Comparison of ENCODE assay signal across 9 cellular contexts in genomic region chrX:15673970-15674369, GRCh38. TPM values are rescaled to one million over a fixed set of nuclear protein-coding genes. Genes with fewer than 3 reads are reported as not detected.
DNase-seq lines count a peak whose midpoint lies in the region; ATAC-seq and TF ChIP-seq lines count a peak whose summit lies in the region.
"Had no signal": no experiment of that assay in that cellular context is flagged by ENCODE, and none has a peak within 500 bp of the region (broad histone marks: within the 10 kb centered on the region; RNA-seq: fewer than 3 reads in every experiment).

No MANE protein-coding gene starts in this region.

- no peaks in the 10 kb centered on the region for H3K9me3 ChIP-seq in CD8-positive, alpha-beta T cell (ENCODE audit: low read length)
- H3K9me3 ChIP-seq in Panc1 (ENCODE audit: control insufficient read depth, insufficient read depth, low read depth, low read length), result no peaks in the 10 kb centered on the region

- peaks cover 16% of the 10 kb centered on the region for H3K4me1 ChIP-seq in CD8-positive, alpha-beta T cell (ENCODE audit: insufficient read depth, low read length)
- H3K4me1 ChIP-seq in Panc1 (ENCODE audit: control insufficient read depth, insufficient read depth, low read length), result no peaks in the 10 kb centered on the region; the same call in 1 of the 2 replicates
- peaks cover 13% of the 10 kb centered on the region for H3K4me1 ChIP-seq in rectal smooth muscle tissue (ENCODE audit: control insufficient read depth, insufficient read depth, low read length)

- no peak for ATAC-seq in CD8-positive, alpha-beta T cell
- ATAC-seq in Panc1, result no peak
- no peak for ATAC-seq in HG03571 (IDR thresholded peaks at IDR 0.05; ENCODE audit: unreplicated experiment)

- H3K36me3 Mint-ChIP-seq in CD8-positive, alpha-beta T cell, result peaks cover 6% of the 10 kb centered on the region
- H3K36me3 Mint-ChIP-seq in Calu3 (ENCODE audit: insufficient read depth, unreplicated experiment), result no peaks in the 10 kb centered on the region
- H3K36me3 Mint-ChIP-seq: IgD-negative memory B cell had no signal

- intact Hi-C loops in CD8-positive, alpha-beta T cell (cut with DNase I, micrococcal nuclease), result loop anchor here (2.0 to 10.0 kb wide), 5 partner anchors 181 to 1201 kb away; partner anchors contain the start of genes RBBP7 (in 2 of the 2), AP1S2 (in 1 of the 2), FANCB (in 1 of the 2) and MOSPD2 (in 1 of the 2)
- intact Hi-C loops in Panc1 (cut with micrococcal nuclease; ENCODE audit: unreplicated experiment) (no loop called here), Calu3 (cut with micrococcal nuclease; ENCODE audit: unreplicated experiment) (no loop called here)

- TF ChIP-seq CTCF in CD8-positive, alpha-beta T cell (IDR thresholded peaks at IDR 0.05), result no peak
- TF ChIP-seq CTCF in Panc1 (IDR thresholded peaks at IDR 0.05) (no peak), fibroblast of pulmonary artery (IDR thresholded peaks at IDR 0.05; ENCODE audit: low read length, missing control alignments) (no peak), Calu3 (IDR thresholded peaks at IDR 0.05; ENCODE audit: unreplicated experiment) (no peak)

- CTCF ChIA-PET in CD8-positive, alpha-beta T cell (lab: Charles Lee), result interaction anchor here (1.1 kb wide), 1 partner anchor 85 kb away, joined by 3 read pairs; no protein-coding TSS in a partner anchor
- CTCF ChIA-PET in Panc1 (lab: Charles Lee) (no interaction called here), Calu3 (lab: Charles Lee) (no interaction called here)

- BruUV-seq in Panc1 (replicated peaks; lab: Mats Ljungman, UMichigan) (no TSS peak), Calu3 (replicated peaks; lab: Mats Ljungman, UMichigan) (no TSS peak)

- no peaks in the 10 kb centered on the region for H3K27me3 Mint-ChIP-seq in CD8-positive, alpha-beta T cell (ENCODE audit: low read depth)
- H3K27me3 Mint-ChIP-seq in Calu3 (ENCODE audit: unreplicated experiment), result no peaks in the 10 kb centered on the region

- DNase-seq in CD8-positive, alpha-beta T cell, result no peak
- DNase-seq in Panc1 (ENCODE audit: low read depth, low spot score) (no peak), fibroblast of pulmonary artery (ENCODE audit: low read depth) (no peak), HK-2 (ENCODE audit: unreplicated experiment) (no peak), NCI-H1436 treated with DMSO at 0.1 percent for 48 hours (lab: John Stamatoyannopoulos, UW) (no peak), Calu3 (no peak)

- H3K4me1 Mint-ChIP-seq in CD8-positive, alpha-beta T cell (ENCODE audit: low read depth), result peaks cover 24% of the 10 kb centered on the region
- peaks cover 7% of the 10 kb centered on the region for H3K4me1 Mint-ChIP-seq in Calu3 (ENCODE audit: low read depth, unreplicated experiment)

- in situ Hi-C loops in Panc1 (cut with HindIII; ENCODE audit: low pct_unique_long_range_greater_than_20kb, low sequenced_read_pairs), result no loop called here

- peak overlapping the region; percentile 99 for H3K4me3 ChIP-seq in CD8-positive, alpha-beta T cell (ENCODE audit: low read depth, low read length)
- H3K4me3 ChIP-seq in Panc1 (ENCODE audit: low read depth in 2 of 2, low read length in 2 of 2) (peak overlapping the region; percentile 69 to 76), fibroblast of pulmonary artery (replicated peaks; ENCODE audit: low read depth, low read length) (peak overlapping the region; percentile 84), rectal smooth muscle tissue (ENCODE audit: low read length) (peak overlapping the region; percentile 79)

- no peak overlapping the region for H3K4me3 Mint-ChIP-seq in CD8-positive, alpha-beta T cell
- no peak overlapping the region for H3K4me3 Mint-ChIP-seq in Calu3 (ENCODE audit: low read depth, unreplicated experiment)
- H3K4me3 Mint-ChIP-seq: IgD-negative memory B cell had no signal

- H3K9me3 Mint-ChIP-seq in CD8-positive, alpha-beta T cell, result no peaks in the 10 kb centered on the region
- no peaks in the 10 kb centered on the region for H3K9me3 Mint-ChIP-seq in Calu3 (ENCODE audit: low read depth, unreplicated experiment)
- H3K9me3 Mint-ChIP-seq: IgD-negative memory B cell had no signal

- H3K27ac ChIP-seq in CD8-positive, alpha-beta T cell (ENCODE audit: low read depth, low read length), result no peak overlapping the region
- H3K27ac ChIP-seq in Panc1 (ENCODE audit: low read length), result peak overlapping the region; percentile 87
- peak overlapping the region; percentile 97 for H3K27ac ChIP-seq in rectal smooth muscle tissue (ENCODE audit: low read depth, low read length)

- H3K36me3 ChIP-seq in CD8-positive, alpha-beta T cell (ENCODE audit: insufficient read depth, low read length), result no peaks in the 10 kb centered on the region
- H3K36me3 ChIP-seq in Panc1 (ENCODE audit: control insufficient read depth, insufficient read depth, low read length), result no peaks in the 10 kb centered on the region
- no peaks in the 10 kb centered on the region for H3K36me3 ChIP-seq in rectal smooth muscle tissue (ENCODE audit: control insufficient read depth, insufficient read depth, low read length)

- POLR2A ChIA-PET in CD8-positive, alpha-beta T cell (lab: Charles Lee), result interaction anchor here (2.8 kb wide), 1 partner anchor 181 kb away, joined by 13 read pairs; the partner anchor contains the start of gene AP1S2
- POLR2A ChIA-PET in Panc1 (lab: Charles Lee), result no interaction called here

- H3K9ac ChIP-seq in rectal smooth muscle tissue (ENCODE audit: low read length), result no peak overlapping the region

- no peaks in the 10 kb centered on the region for H3K27me3 ChIP-seq in CD8-positive, alpha-beta T cell (ENCODE audit: insufficient read depth, low read length)
- no peaks in the 10 kb centered on the region for H3K27me3 ChIP-seq in Panc1 (ENCODE audit: control insufficient read depth, insufficient read depth, low read length)
- no peaks in the 10 kb centered on the region for H3K27me3 ChIP-seq in rectal smooth muscle tissue (ENCODE audit: control insufficient read depth, insufficient read depth, low read length)

- no peak overlapping the region for H3K27ac Mint-ChIP-seq in CD8-positive, alpha-beta T cell
- no peak overlapping the region for H3K27ac Mint-ChIP-seq in Calu3 (ENCODE audit: unreplicated experiment)
- H3K27ac Mint-ChIP-seq: IgD-negative memory B cell had no signal

RNA-seq across cellular contexts. Expression of gene CLTRN, which starts 9.4 kb away (rescaled TPM):
- under 1 TPM in 1 of 2 experiments, not detected in 1; 0.22 TPM for total RNA-seq in CD8-positive, alpha-beta T cell
- total RNA-seq in Panc1 (2021; ENCODE audit: unreplicated experiment) (0.10 TPM), Calu3 (2022) (35.3 and 61.4 TPM in 2 replicates)
- not detected for polyA plus RNA-seq in Panc1 (2012; ENCODE audit: insufficient read length)
- polyA plus RNA-seq: IgD-negative memory B cell had no signal

Comparison
In these comparisons a context has a peak if more than half of its experiments do, and no peak if none do; other contexts are left out.
1. RNA of gene CLTRN, which starts 9.4 kb away (total RNA-seq): 35.3 to 61.4 TPM in Calu3; 0.22 TPM in CD8-positive, alpha-beta T cell and 0.10 TPM in Panc1 (single experiment); every median in the first group is over 10 times any median in the second.
2. intact Hi-C loops: an anchor here in CD8-positive, alpha-beta T cell (2.0 to 10.0 kb wide); none called in Panc1 and Calu3.
3. Peak in every context shown above with its lines, with median percentiles within 50 percentile points of each other: H3K4me3 ChIP-seq.